ENCODE assay signal across 13 cellular contexts in genomic region chr4:112282860-112283667, GRCh38. TPM values are rescaled to one million over a fixed set of nuclear protein-coding genes. Genes with fewer than 3 reads are reported as not detected.
DNase-seq lines count a peak whose midpoint lies in the region; ATAC-seq and TF ChIP-seq lines count a peak whose summit lies in the region.
"Had no signal": no experiment of that assay in that cellular context is flagged by ENCODE, and none has a peak within 500 bp of the region (broad histone marks: within the 10 kb centered on the region; RNA-seq: fewer than 3 reads in every experiment).

No MANE protein-coding gene starts in this region.

- H3K79me2 ChIP-seq in GM23248 (ENCODE audit: insufficient read depth), result peaks cover 49% of the 10 kb centered on the region

- H3K9ac ChIP-seq in GM23248, result no peak overlapping the region

- no TSS peak for BruUV-seq in Caco-2 (replicated peaks; lab: Mats Ljungman, UMichigan)

- POLR2A ChIA-PET in CD4-positive, alpha-beta T cell (lab: Charles Lee), result interaction anchor here (0.5 to 1.9 kb wide), 3 partner anchors 9 to 51 kb away, joined by 3 to 5 read pairs (median 5); partner anchors contain the start of gene AP1AR
- POLR2A ChIA-PET in Caco-2 (lab: Charles Lee), result no interaction called here

- 89 to 92% methylated on average over 4 of the region's 4 CpGs for WGBS in GM23248 (ENCODE audit: low coverage in 1 of 2, low lambda C conversion rate in 2 of 2, missing lambda C conversion rate in 2 of 2), 2 experiments

- H3K4me2 ChIP-seq in GM23248 (ENCODE audit: unreplicated experiment), result no peak overlapping the region

- H3K27me3 Mint-ChIP-seq in CD4-positive, alpha-beta T cell, result no peaks in the 10 kb centered on the region
- H3K27me3 Mint-ChIP-seq in activated T-helper 17 cell treated with anti-CD3 and anti-CD28 coated beads, Interleukin-2, amount 50 U/mL, for 72 hours, result no peaks in the 10 kb centered on the region
- H3K27me3 Mint-ChIP-seq in Caco-2 (ENCODE audit: insufficient read depth, unreplicated experiment), result no peaks in the 10 kb centered on the region

- DNase-seq in CD4-positive, alpha-beta T cell, result no peak
- DNase-seq in GM23248 (no peak), lower lobe of right lung (no peak), NCI-H446 treated with DMSO at 0.1 percent for 48 hours (lab: John Stamatoyannopoulos, UW) (no peak), SW 1271 (lab: John Stamatoyannopoulos, UW) (no peak), HT-29 (ENCODE audit: low spot score) (no peak), Caco-2 (no peak)
- DNase-seq: H7; left cardiac atrium; stimulated activated CD4-positive, alpha-beta T cell treated with anti-CD3 and anti-CD28 coated beads, Interleukin-15, amount 100 ng/mL, for 24 hours; WERI-Rb-1 had no signal

- H3K9me3 Mint-ChIP-seq in CD4-positive, alpha-beta T cell, result peaks cover 2% of the 10 kb centered on the region
- H3K9me3 Mint-ChIP-seq in activated T-helper 17 cell treated with anti-CD3 and anti-CD28 coated beads, Interleukin-2, amount 50 U/mL, for 72 hours, result no peaks in the 10 kb centered on the region
- no peaks in the 10 kb centered on the region for H3K9me3 Mint-ChIP-seq in Caco-2 (ENCODE audit: unreplicated experiment)

- H3K9me3 ChIP-seq in CD4-positive, alpha-beta T cell (ENCODE audit: control insufficient read depth, low read length), result no peaks in the 10 kb centered on the region
- no peaks in the 10 kb centered on the region for H3K9me3 ChIP-seq in GM23248 (ENCODE audit: low read depth)
- H3K9me3 ChIP-seq in lower lobe of right lung, result no peaks in the 10 kb centered on the region
- no peaks in the 10 kb centered on the region for H3K9me3 ChIP-seq in Caco-2

- no peaks in the 10 kb centered on the region for H4K20me1 ChIP-seq in GM23248 (ENCODE audit: insufficient read depth)

- H3K36me3 Mint-ChIP-seq in CD4-positive, alpha-beta T cell (ENCODE audit: low read depth), result peaks cover 34% of the 10 kb centered on the region
- peaks cover 98% of the 10 kb centered on the region for H3K36me3 Mint-ChIP-seq in activated T-helper 17 cell treated with anti-CD3 and anti-CD28 coated beads, Interleukin-2, amount 50 U/mL, for 72 hours (ENCODE audit: low read depth)
- H3K36me3 Mint-ChIP-seq in Caco-2 (ENCODE audit: insufficient read depth, unreplicated experiment), result no peaks in the 10 kb centered on the region

- ATAC-seq in CD4-positive, alpha-beta T cell (ENCODE audit: poor library complexity), result no peak
- no peak for ATAC-seq in activated T-helper 17 cell treated with anti-CD3 and anti-CD28 coated beads, Interleukin-2, amount 50 U/mL, for 72 hours (replicated peaks)
- ATAC-seq in lower lobe of right lung, result no peak
- ATAC-seq: left cardiac atrium had no signal

- in situ Hi-C loops in GM23248 (cut with MboI), result no loop called here

- H3K4me3 ChIP-seq in GM23248 (peak overlapping the region; percentile 89; the same call in 1 of the 2 replicates), lower lobe of right lung (peak overlapping the region; percentile 11), Caco-2 (ENCODE audit: low read depth, low read length) (no peak overlapping the region)

- H3K27me3 ChIP-seq in CD4-positive, alpha-beta T cell (ENCODE audit: control insufficient read depth, insufficient read depth, low read length), result no peaks in the 10 kb centered on the region
- H3K27me3 ChIP-seq in GM23248 (replicated peaks; ENCODE audit: insufficient read depth) (no peaks in the 10 kb centered on the region), lower lobe of right lung (ENCODE audit: low read depth) (no peaks in the 10 kb centered on the region), Caco-2 (replicated peaks; ENCODE audit: control insufficient read depth, insufficient read depth, low read length) (no peaks in the 10 kb centered on the region)

- no peaks in the 10 kb centered on the region; the same call in 1 of the 2 replicates for H3F3A ChIP-seq in GM23248 (ENCODE audit: insufficient read depth)

- H2AFZ ChIP-seq in GM23248, result no peak overlapping the region

- no peaks in the 10 kb centered on the region for H3K9me2 ChIP-seq in GM23248 (ENCODE audit: insufficient read depth)

- H3K4me1 ChIP-seq in GM23248 (ENCODE audit: insufficient read depth), result 0 out of 2 replicates have a peak, but pooled peaks cover 6% of the 10 kb centered on the region
- peaks cover 35% of the 10 kb centered on the region for H3K4me1 ChIP-seq in lower lobe of right lung
- H3K4me1 ChIP-seq in Caco-2, result peaks cover 17% of the 10 kb centered on the region

- H3K36me3 ChIP-seq in GM23248 (ENCODE audit: low read depth) (no peaks in the 10 kb centered on the region), lower lobe of right lung (no peaks in the 10 kb centered on the region), Caco-2 (ENCODE audit: control insufficient read depth, insufficient read depth, low read length) (no peaks in the 10 kb centered on the region)

- peaks cover 88% of the 10 kb centered on the region for H3K4me1 Mint-ChIP-seq in CD4-positive, alpha-beta T cell (ENCODE audit: low read depth)
- peaks cover 39% of the 10 kb centered on the region for H3K4me1 Mint-ChIP-seq in activated T-helper 17 cell treated with anti-CD3 and anti-CD28 coated beads, Interleukin-2, amount 50 U/mL, for 72 hours
- peaks cover 18% of the 10 kb centered on the region for H3K4me1 Mint-ChIP-seq in Caco-2 (ENCODE audit: low read depth, unreplicated experiment)

- intact Hi-C loops in CD4-positive, alpha-beta T cell (cut with DNase I, micrococcal nuclease), result loop anchor here in 1 of 2 experiments (5.0 to 10.0 kb wide), 4 partner anchors 46 to 1482 kb away; partner anchors contain the start of genes CAMK2D, LARP7 and ZGRF1
- intact Hi-C loops in lower lobe of right lung (cut with DNase I) (no loop called here), Caco-2 (cut with micrococcal nuclease; ENCODE audit: unreplicated experiment) (no loop called here)

- peak overlapping the region; percentile 87 for H3K27ac Mint-ChIP-seq in CD4-positive, alpha-beta T cell
- H3K27ac Mint-ChIP-seq in activated T-helper 17 cell treated with anti-CD3 and anti-CD28 coated beads, Interleukin-2, amount 50 U/mL, for 72 hours, result peak overlapping the region; percentile 86
- no peak overlapping the region for H3K27ac Mint-ChIP-seq in Caco-2 (ENCODE audit: unreplicated experiment)

- CTCF ChIA-PET in CD4-positive, alpha-beta T cell (lab: Charles Lee), result no interaction called here
- CTCF ChIA-PET in Caco-2 (lab: Charles Lee), result no interaction called here

- no peak for TF ChIP-seq CTCF in CD4-positive, alpha-beta T cell (IDR thresholded peaks at IDR 0.05)
- TF ChIP-seq CTCF in lower lobe of right lung (IDR thresholded peaks at IDR 0.05) (no peak), Caco-2 (IDR thresholded peaks at IDR 0.05; ENCODE audit: insufficient read depth in 1 of 2, low read depth in 1 of 2, low read length in 1 of 2, severe bottlenecking in 1 of 2, unreplicated experiment in 1 of 2) (no peak)

- peak overlapping the region; percentile 83 for H3K4me3 Mint-ChIP-seq in CD4-positive, alpha-beta T cell
- H3K4me3 Mint-ChIP-seq in activated T-helper 17 cell treated with anti-CD3 and anti-CD28 coated beads, Interleukin-2, amount 50 U/mL, for 72 hours, result peak overlapping the region; percentile 93
- H3K4me3 Mint-ChIP-seq in Caco-2 (ENCODE audit: unreplicated experiment), result no peak overlapping the region

- no peak overlapping the region for H3K27ac ChIP-seq in CD4-positive, alpha-beta T cell (ENCODE audit: low read depth, low read length)
- no peak overlapping the region for H3K27ac ChIP-seq in GM23248
- no peak overlapping the region for H3K27ac ChIP-seq in lower lobe of right lung
- H3K27ac ChIP-seq: RWPE1, WERI-Rb-1 had no signal

RNA-seq across cellular contexts. Expression of gene TIFA, which starts 2.6 kb away (rescaled TPM):
- 10 to 100 TPM; 14.5 to 18.4 TPM for total RNA-seq in CD4-positive, alpha-beta T cell
- total RNA-seq in GM23248 (2014; rRNA removed; shearing (Covaris generic)), result 5.9 and 22.8 TPM in 2 replicates
- 13.1 and 13.3 TPM in 2 replicates for polyA plus RNA-seq in GM23248 (2016; fragmentation: Nextera tagmentation; extraction: Ambion mirVana)
- total RNA-seq in activated T-helper 17 cell treated with anti-CD3 and anti-CD28 coated beads, Interleukin-2, amount 50 U/mL, for 72 hours, result 100 to 1,000 TPM in 1 of 2 donors, 10 to 100 TPM in 1; 53.6 to 108 TPM
- 11.5 TPM for total RNA-seq in lower lobe of right lung
- 5.9 and 10.1 TPM in 2 replicates for total RNA-seq in HT-29 (2014; rRNA removed; shearing (Covaris generic))
- total RNA-seq in Caco-2 (2022), result 4.6 and 5.1 TPM in 2 replicates

RNA-seq across cellular contexts. Expression of gene ALPK1, which starts 14.1 kb away (rescaled TPM):
- 1 to 10 TPM; 8.2 to 9.5 TPM for total RNA-seq in CD4-positive, alpha-beta T cell
- 7.9 and 8.6 TPM in 2 replicates for total RNA-seq in GM23248 (2014; rRNA removed; shearing (Covaris generic))
- polyA plus RNA-seq in GM23248 (2016; fragmentation: Nextera tagmentation; extraction: Ambion mirVana), result 7.3 and 7.7 TPM in 2 replicates
- total RNA-seq in activated T-helper 17 cell treated with anti-CD3 and anti-CD28 coated beads, Interleukin-2, amount 50 U/mL, for 72 hours, result 10 to 100 TPM; 15.7 to 55.3 TPM
- total RNA-seq in lower lobe of right lung, result 40.1 TPM
- 3.2 and 4.9 TPM in 2 replicates for total RNA-seq in HT-29 (2014; rRNA removed; shearing (Covaris generic))
- 4.9 and 6.9 TPM in 2 replicates for total RNA-seq in Caco-2 (2022)
- total RNA-seq: H7 had no signal

RNA-seq across cellular contexts. Expression of gene AP1AR, which starts 51.5 kb away (rescaled TPM):
- 1 to 10 TPM; 3.7 to 4.8 TPM for total RNA-seq in CD4-positive, alpha-beta T cell
- total RNA-seq in GM23248 (2014; rRNA removed; shearing (Covaris generic)), result 17.2 and 21.3 TPM in 2 replicates
- 20.4 and 21.7 TPM in 2 replicates for polyA plus RNA-seq in GM23248 (2016; fragmentation: Nextera tagmentation; extraction: Ambion mirVana)
- 10 to 100 TPM in 1 of 2 donors, 1 to 10 TPM in 1; 9.1 to 23.1 TPM for total RNA-seq in activated T-helper 17 cell treated with anti-CD3 and anti-CD28 coated beads, Interleukin-2, amount 50 U/mL, for 72 hours
- total RNA-seq in lower lobe of right lung (15.0 TPM), Caco-2 (2022) (19.1 and 24.0 TPM in 2 replicates)
- 57.0 and 105 TPM in 2 replicates for total RNA-seq in HT-29 (2014; rRNA removed; shearing (Covaris generic))
